In genomic region chr5:178364326-178364675, GRCh38 we compare ENCODE assay signal across 18 cellular contexts.
DNase-seq lines count a peak whose midpoint lies in the region; ATAC-seq and TF ChIP-seq lines count a peak whose summit lies in the region.
"Had no signal": no experiment of that assay in that cellular context is flagged by ENCODE, and none has a peak within 500 bp of the region (broad histone marks: within the 10 kb centered on the region; RNA-seq: fewer than 3 reads in every experiment).

No MANE protein-coding gene starts in this region.

- no peaks in the 10 kb centered on the region for H3K27me3 ChIP-seq in BLaER1 treated with 17β-estradiol and CSF1 and Interleukin-3, amounts not matched to agents 10 nM and 100 nM

- peak overlapping the region; percentile 41 for H3K27ac Mint-ChIP-seq in T-helper 17 cell
- peak overlapping the region; percentile 82 for H3K27ac Mint-ChIP-seq in endothelial cell (ENCODE audit: unreplicated experiment)
- H3K27ac Mint-ChIP-seq: CD4-positive, alpha-beta T cell; GM23338 had no signal

- no peak for DNase-seq in T-helper 17 cell
- no peak for DNase-seq in endothelial cell (ENCODE audit: low spot score)
- peak; percentile 1 for DNase-seq in retina
- DNase-seq in stimulated activated CD8-positive, alpha-beta memory T cell treated with anti-CD3 and anti-CD28 coated beads, Interleukin-4, amount 100 ng/mL, for 48 hours: no peak
- DNase-seq in mesenteric fat pad (ENCODE audit: low spot score): no peak
- DNase-seq: CD4-positive, alpha-beta T cell; NCI-H1048; NCI-H1417; NCI-H2029 treated with DMSO at 0.1 percent for 48 hours; NCI-H446 treated with DMSO at 0.1 percent for 48 hours; NCI-H526; NCI-H82; PC-9; SHP77 had no signal

- H3K27ac ChIP-seq in BLaER1 treated with 17β-estradiol and CSF1 and Interleukin-3, amounts not matched to agents 10 nM and 100 nM: peak overlapping the region; percentile 23 to 78 (median 70); a peak in 20 of 22 replicates
- H3K27ac ChIP-seq: PC-9 had no signal

- H3K27me3 Mint-ChIP-seq in T-helper 17 cell (peaks cover 47% of the 10 kb centered on the region), endothelial cell (ENCODE audit: unreplicated experiment) (peaks cover 21% of the 10 kb centered on the region)

- peak overlapping the region; percentile 66 to 84 (median 78) for H3K4me2 ChIP-seq in BLaER1 treated with 17β-estradiol and CSF1 and Interleukin-3, amounts not matched to agents 10 nM and 100 nM
- H3K4me2 ChIP-seq: GM23338, PC-9 had no signal

- no peak for TF ChIP-seq CTCF in endothelial cell (IDR thresholded peaks at IDR 0.05; ENCODE audit: unreplicated experiment)

- peak overlapping the region in 6 of 11 experiments; percentile 4 to 65 (median 46); a peak in 9 of 22 replicates for H3K9ac ChIP-seq in BLaER1 treated with 17β-estradiol and CSF1 and Interleukin-3, amounts not matched to agents 10 nM and 100 nM

- ATAC-seq in T-helper 17 cell: no peak
- ATAC-seq in GM21515 (IDR thresholded peaks at IDR 0.05; ENCODE audit: unreplicated experiment): no peak

- peaks cover 6% of the 10 kb centered on the region for H3K9me3 Mint-ChIP-seq in endothelial cell (ENCODE audit: unreplicated experiment)
- H3K9me3 Mint-ChIP-seq: CD4-positive, alpha-beta T cell had no signal

- H3K9me3 ChIP-seq in BLaER1 treated with 17β-estradiol and CSF1 and Interleukin-3, amounts not matched to agents 10 nM and 100 nM (replicated peaks in 1 of 11): peaks cover 7 to 12% (median 9%) of the 10 kb centered on the region in 11 experiments
- H3K9me3 ChIP-seq in T-helper 17 cell (ENCODE audit: control insufficient read depth, low read length, poor library complexity, severe bottlenecking): no peaks in the 10 kb centered on the region
- H3K9me3 ChIP-seq: HAP-1 had no signal

- peak overlapping the region in 2 of 10 experiments; percentile 16 to 20; a peak in 3 of 20 replicates for H3K4me3 ChIP-seq in BLaER1 treated with 17β-estradiol and CSF1 and Interleukin-3, amounts not matched to agents 10 nM and 100 nM
- H3K4me3 ChIP-seq: GM23338, HAP-1, PC-9 had no signal

- peaks cover 5% of the 10 kb centered on the region for H3K36me3 Mint-ChIP-seq in T-helper 17 cell (ENCODE audit: low read depth)
- H3K36me3 Mint-ChIP-seq in endothelial cell (ENCODE audit: low read depth, unreplicated experiment): peaks cover 34% of the 10 kb centered on the region

- H4K20me1 ChIP-seq in BLaER1 treated with 17β-estradiol and CSF1 and Interleukin-3, amounts not matched to agents 10 nM and 100 nM: no peaks in the 10 kb centered on the region

- peaks cover 22 to 74% (median 55%) of the 10 kb centered on the region in 10 experiments for H3K4me1 ChIP-seq in BLaER1 treated with 17β-estradiol and CSF1 and Interleukin-3, amounts not matched to agents 10 nM and 100 nM
- H3K4me1 ChIP-seq: HAP-1 had no signal

- no peak overlapping the region for H3K4me3 Mint-ChIP-seq in T-helper 17 cell
- H3K4me3 Mint-ChIP-seq in endothelial cell (ENCODE audit: unreplicated experiment): peak overlapping the region; percentile 29
- H3K4me3 Mint-ChIP-seq: CD4-positive, alpha-beta T cell; GM23338 had no signal

- no peaks in the 10 kb centered on the region for H3K4me1 Mint-ChIP-seq in T-helper 17 cell
- H3K4me1 Mint-ChIP-seq in endothelial cell (ENCODE audit: unreplicated experiment): peaks cover 45% of the 10 kb centered on the region

- H3K36me3 ChIP-seq in BLaER1 treated with 17β-estradiol and CSF1 and Interleukin-3, amounts not matched to agents 10 nM and 100 nM: peaks cover 0 to 4% (median 0%) of the 10 kb centered on the region in 11 experiments; a peak in 3 of 22 replicates
- H3K36me3 ChIP-seq: HAP-1 had no signal
